ENCODE assay signal across 15 cellular contexts in the genomic region with DNA sequence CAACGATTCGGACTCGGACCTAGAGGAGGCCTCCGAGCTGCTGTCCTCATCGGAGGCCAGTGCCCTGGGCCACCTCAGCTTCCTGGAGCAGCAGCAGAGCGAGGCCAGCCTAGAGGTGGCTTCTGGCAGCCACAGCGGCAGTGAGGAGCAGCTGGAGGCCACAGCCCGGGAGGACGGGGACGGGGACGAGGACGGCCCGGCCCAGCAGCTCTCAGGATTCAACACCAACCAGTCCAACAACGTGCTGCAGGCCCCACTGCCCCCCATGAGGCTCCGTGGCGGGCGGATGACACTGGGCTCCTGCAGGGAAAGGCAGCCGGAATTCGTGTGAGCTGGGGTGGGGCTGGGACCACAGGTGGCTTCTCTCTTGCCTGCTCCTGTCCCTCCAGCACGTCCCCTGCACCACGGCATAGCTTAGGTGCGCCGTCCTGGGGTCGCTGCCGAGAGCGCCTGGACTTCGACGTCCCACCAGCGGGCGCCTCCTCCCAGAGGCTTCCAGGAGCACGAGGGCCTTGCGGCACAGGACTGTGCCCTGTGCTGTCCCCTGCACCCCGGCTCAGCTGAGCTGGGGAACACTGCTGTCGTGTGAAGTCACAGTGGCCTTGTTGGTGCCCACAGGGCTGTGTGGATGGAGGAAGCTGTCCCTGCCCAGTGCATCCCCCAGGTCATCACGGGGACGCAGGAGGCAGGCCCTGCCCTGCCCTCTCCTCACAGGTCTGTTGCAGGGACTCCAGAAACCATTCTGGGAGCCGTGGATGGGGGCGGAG. TPM values are rescaled to one million over a fixed set of nuclear protein-coding genes. Genes with fewer than 3 reads are reported as not detected.
A peak's percentile ranks its signal among the peaks of the same experiment; 100 is the strongest.
DNase-seq lines count a peak whose midpoint lies in the region; ATAC-seq and TF ChIP-seq lines count a peak whose summit lies in the region.
"Had no signal": no experiment of that assay in that cellular context is flagged by ENCODE, and none has a peak within 500 bp of the region (broad histone marks: within the 10 kb centered on the region; RNA-seq: fewer than 3 reads in every experiment).

No MANE protein-coding gene starts in this region.

- CTCF ChIA-PET in Panc1 (lab: Charles Lee): no interaction called here

- in situ Hi-C loops in Panc1 (cut with HindIII; ENCODE audit: low pct_unique_long_range_greater_than_20kb, low sequenced_read_pairs): no loop called here

- H3K4me3 ChIP-seq in cardiac muscle cell (no peak overlapping the region), Panc1 (ENCODE audit: low read depth in 2 of 2, low read length in 2 of 2) (no peak overlapping the region), upper lobe of right lung (no peak overlapping the region), uterus (no peak overlapping the region)
- H3K4me3 ChIP-seq: heart left ventricle had no signal

- intact Hi-C loops in left cardiac atrium (cut with DNase I): no loop called here
- intact Hi-C loops in Panc1 (cut with micrococcal nuclease; ENCODE audit: unreplicated experiment): no loop called here
- intact Hi-C loops in dendritic cell treated with granulocyte-macrophage colony-stimulating factor and Interleukin-4, amounts not matched to agents 40 ng/mL and 50 ng/mL, for 4 days (cut with micrococcal nuclease): no loop called here
- intact Hi-C loops in upper lobe of right lung (cut with DNase I): loop anchor here (10.0 kb wide), 1 partner anchor 51 kb away; no protein-coding TSS in a partner anchor
- intact Hi-C loops in uterus (cut with DNase I; ENCODE audit: low total_unique reads): loop anchor here (10.0 kb wide), 1 partner anchor 51 kb away; no protein-coding TSS in a partner anchor

- BruUV-seq in Panc1 (replicated peaks; lab: Mats Ljungman, UMichigan): no TSS peak

- H3K4me1 ChIP-seq in cardiac muscle cell (ENCODE audit: low read depth): no peaks in the 10 kb centered on the region
- no peaks in the 10 kb centered on the region; the same call in 1 of the 2 replicates for H3K4me1 ChIP-seq in Panc1 (ENCODE audit: control insufficient read depth, insufficient read depth, low read length)
- peaks cover 21% of the 10 kb centered on the region for H3K4me1 ChIP-seq in upper lobe of right lung
- H3K4me1 ChIP-seq in uterus: peaks cover 0 to 13% of the 10 kb centered on the region in 2 donors

- no peak for DNase-seq in cardiac muscle cell (ENCODE audit: low read depth in 1 of 2, low spot score in 1 of 2)
- no peak for DNase-seq in left cardiac atrium
- no peak for DNase-seq in Panc1 (ENCODE audit: low read depth, low spot score)
- peak; percentile 65 for DNase-seq in upper lobe of right lung
- no peak for DNase-seq in activated gamma-delta T cell treated with Interleukin-2 at 50 U/mL for 16 hours
- no peak for DNase-seq in NCI-H2196 (lab: John Stamatoyannopoulos, UW; ENCODE audit: unreplicated experiment)
- no peak for DNase-seq in uterus
- DNase-seq: activated CD4-positive, alpha-beta T cell treated with anti-CD3 and anti-CD28 coated beads for 36 hours; cerebellar nuclear complex; HFFc6; NCI-H2171 treated with DMSO at 0.1 percent for 48 hours; stimulated activated CD8-positive, alpha-beta memory T cell treated with anti-CD3 and anti-CD28 coated beads, Interleukin-4, amount 100 ng/mL, for 48 hours had no signal

- H3K27ac Mint-ChIP-seq in dendritic cell treated with granulocyte-macrophage colony-stimulating factor and Interleukin-4, amounts not matched to agents 40 ng/mL and 50 ng/mL, for 4 days: peak overlapping the region; percentile 98
- H3K27ac Mint-ChIP-seq: HFFc6 had no signal

- H3K9me3 Mint-ChIP-seq in dendritic cell treated with granulocyte-macrophage colony-stimulating factor and Interleukin-4, amounts not matched to agents 40 ng/mL and 50 ng/mL, for 4 days: no peaks in the 10 kb centered on the region
- H3K9me3 Mint-ChIP-seq: activated naive CD4-positive, alpha-beta T cell treated with anti-CD3 and anti-CD28 coated beads, Interleukin-2, amount 50 U/mL, for 24 hours; HFFc6 had no signal

- no peak for TF ChIP-seq POLR2A in uterus (IDR thresholded peaks at IDR 0.05)

- H3K27me3 ChIP-seq in cardiac muscle cell (no peaks in the 10 kb centered on the region), Panc1 (ENCODE audit: control insufficient read depth, insufficient read depth, low read length) (no peaks in the 10 kb centered on the region), upper lobe of right lung (no peaks in the 10 kb centered on the region), uterus (no peaks in the 10 kb centered on the region)

- H3K9me3 ChIP-seq in cardiac muscle cell (ENCODE audit: low read depth) (no peaks in the 10 kb centered on the region), Panc1 (ENCODE audit: control insufficient read depth, insufficient read depth, low read depth, low read length) (no peaks in the 10 kb centered on the region), upper lobe of right lung (no peaks in the 10 kb centered on the region), uterus (no peaks in the 10 kb centered on the region)
- H3K9me3 ChIP-seq: heart left ventricle had no signal

- peaks cover 86% of the 10 kb centered on the region for H3K4me1 Mint-ChIP-seq in dendritic cell treated with granulocyte-macrophage colony-stimulating factor and Interleukin-4, amounts not matched to agents 40 ng/mL and 50 ng/mL, for 4 days (ENCODE audit: low read depth)

- peaks cover 12% of the 10 kb centered on the region for H3K36me3 ChIP-seq in cardiac muscle cell
- no peaks in the 10 kb centered on the region for H3K36me3 ChIP-seq in Panc1 (ENCODE audit: control insufficient read depth, insufficient read depth, low read length)
- peaks cover 79% of the 10 kb centered on the region for H3K36me3 ChIP-seq in upper lobe of right lung
- H3K36me3 ChIP-seq in uterus: no peaks in the 10 kb centered on the region

- H3K27ac ChIP-seq in cardiac muscle cell (peak overlapping the region; percentile 23), Panc1 (ENCODE audit: low read length) (no peak overlapping the region), upper lobe of right lung (no peak overlapping the region), uterus (no peak overlapping the region)

- no peak overlapping the region for H3K4me3 Mint-ChIP-seq in dendritic cell treated with granulocyte-macrophage colony-stimulating factor and Interleukin-4, amounts not matched to agents 40 ng/mL and 50 ng/mL, for 4 days
- H3K4me3 Mint-ChIP-seq: activated CD4-positive, alpha-beta T cell treated with anti-CD3 and anti-CD28 coated beads for 36 hours; HFFc6 had no signal

- POLR2A ChIA-PET in Panc1 (lab: Charles Lee): interaction anchor here (0.6 to 0.8 kb wide), 2 partner anchors 15 to 135 kb away, joined by 3 to 4 read pairs; no protein-coding TSS in a partner anchor

- ATAC-seq in left cardiac atrium (no peak), Panc1 (peak; percentile 11), upper lobe of right lung (no peak)
- ATAC-seq: activated CD4-positive, alpha-beta T cell treated with anti-CD3 and anti-CD28 coated beads for 36 hours; heart left ventricle had no signal

- peaks cover 100% of the 10 kb centered on the region for H3K36me3 Mint-ChIP-seq in dendritic cell treated with granulocyte-macrophage colony-stimulating factor and Interleukin-4, amounts not matched to agents 40 ng/mL and 50 ng/mL, for 4 days (ENCODE audit: low read depth)

- TF ChIP-seq CTCF in cardiac muscle cell (IDR thresholded peaks at IDR 0.05; ENCODE audit: low read depth, low read length): no peak
- no peak for TF ChIP-seq CTCF in Panc1 (IDR thresholded peaks at IDR 0.05)
- TF ChIP-seq CTCF in upper lobe of right lung (IDR thresholded peaks at IDR 0.05): no peak
- TF ChIP-seq CTCF in uterus (IDR thresholded peaks at IDR 0.05): no peak

- no peaks in the 10 kb centered on the region for H3K27me3 Mint-ChIP-seq in dendritic cell treated with granulocyte-macrophage colony-stimulating factor and Interleukin-4, amounts not matched to agents 40 ng/mL and 50 ng/mL, for 4 days
- H3K27me3 Mint-ChIP-seq: activated CD4-positive, alpha-beta T cell treated with anti-CD3 and anti-CD28 coated beads for 36 hours; activated naive CD4-positive, alpha-beta T cell treated with anti-CD3 and anti-CD28 coated beads, Interleukin-2, amount 50 U/mL, for 24 hours had no signal

RNA-seq across cellular contexts. Expression of a gene that starts 9.3 kb away (rescaled TPM):
- 371 and 410 TPM in 2 replicates for total RNA-seq in cardiac muscle cell
- 409 and 487 TPM in 2 replicates for polyA plus RNA-seq in cardiac muscle cell
- 100 to 1,000 TPM; 142 to 143 TPM for total RNA-seq in left cardiac atrium
- 279 TPM for total RNA-seq in Panc1 (2021; ENCODE audit: unreplicated experiment)
- 538 TPM for polyA plus RNA-seq in Panc1 (2012; ENCODE audit: insufficient read length)
- total RNA-seq in upper lobe of right lung: 155 TPM
- total RNA-seq in uterus: 100 to 1,000 TPM in 1 of 4 donors, 10 to 100 TPM in 3; 13.6 to 112 (median 59.8) TPM

RNA-seq across cellular contexts. Expression of a gene that starts 17.9 kb away (rescaled TPM):
- total RNA-seq in cardiac muscle cell (759 and 903 TPM in 2 replicates), left cardiac atrium (100 to 1,000 TPM; 378 to 432 TPM), Panc1 (2021; ENCODE audit: unreplicated experiment) (577 TPM), upper lobe of right lung (387 TPM), uterus (100 to 1,000 TPM in 3 of 4 donors, 10 to 100 TPM in 1; 68.2 to 357 (median 163) TPM)
- polyA plus RNA-seq in cardiac muscle cell: 826 and 860 TPM in 2 replicates
- 1,363 TPM for polyA plus RNA-seq in Panc1 (2012; ENCODE audit: insufficient read length)

RNA-seq across cellular contexts. Expression of a gene that starts 18.9 kb away (rescaled TPM):
- total RNA-seq in cardiac muscle cell (88.6 and 133 TPM in 2 replicates), left cardiac atrium (10 to 100 TPM; 10.6 to 12.6 TPM), Panc1 (2021; ENCODE audit: unreplicated experiment) (27.8 TPM), upper lobe of right lung (98.2 TPM), uterus (100 to 1,000 TPM in 1 of 4 donors, 1 to 10 TPM in 3; 4.1 to 154 (median 8.6) TPM)
- 39.3 and 67.5 TPM in 2 replicates for polyA plus RNA-seq in cardiac muscle cell
- polyA plus RNA-seq in Panc1 (2012; ENCODE audit: insufficient read length): 34.5 TPM

RNA-seq across cellular contexts. Expression of a gene that starts 46.0 kb away (rescaled TPM):
- 43.6 and 44.0 TPM in 2 replicates for total RNA-seq in cardiac muscle cell
- 36.8 and 60.4 TPM in 2 replicates for polyA plus RNA-seq in cardiac muscle cell
- total RNA-seq in left cardiac atrium: 10 to 100 TPM in 1 of 2 donors, 1 to 10 TPM in 1; 7.7 to 10.0 TPM
- total RNA-seq in Panc1 (2021; ENCODE audit: unreplicated experiment): 47.5 TPM
- 52.0 TPM for polyA plus RNA-seq in Panc1 (2012; ENCODE audit: insufficient read length)
- total RNA-seq in upper lobe of right lung: 51.0 TPM
- total RNA-seq in uterus: 10 to 100 TPM in 1 of 4 donors, 1 to 10 TPM in 2, under 1 TPM in 1; 0.59 to 10.4 (median 2.7) TPM

RNA-seq across cellular contexts. Expression of a gene that starts 59.5 kb away (rescaled TPM):
- total RNA-seq in cardiac muscle cell (158 TPM in 2 replicates), left cardiac atrium (10 to 100 TPM; 74.4 to 83.8 TPM), Panc1 (2021; ENCODE audit: unreplicated experiment) (203 TPM), upper lobe of right lung (220 TPM), uterus (100 to 1,000 TPM in 2 of 4 donors, 10 to 100 TPM in 2; 14.3 to 186 (median 88.5) TPM)
- polyA plus RNA-seq in cardiac muscle cell: 183 and 185 TPM in 2 replicates
- 201 TPM for polyA plus RNA-seq in Panc1 (2012; ENCODE audit: insufficient read length)

Comparison
In these comparisons a context has a peak if more than half of its experiments do, and no peak if none do; other contexts are left out.
1. intact Hi-C loops: an anchor here in upper lobe of right lung (10.0 kb wide) and uterus (10.0 kb wide); none called in left cardiac atrium, Panc1 and dendritic cell treated with granulocyte-macrophage colony-stimulating factor and Interleukin-4, amounts not matched to agents 40 ng/mL and 50 ng/mL, for 4 days.